Comparison of ENCODE assay signal across 21 cellular contexts in the genomic region with DNA sequence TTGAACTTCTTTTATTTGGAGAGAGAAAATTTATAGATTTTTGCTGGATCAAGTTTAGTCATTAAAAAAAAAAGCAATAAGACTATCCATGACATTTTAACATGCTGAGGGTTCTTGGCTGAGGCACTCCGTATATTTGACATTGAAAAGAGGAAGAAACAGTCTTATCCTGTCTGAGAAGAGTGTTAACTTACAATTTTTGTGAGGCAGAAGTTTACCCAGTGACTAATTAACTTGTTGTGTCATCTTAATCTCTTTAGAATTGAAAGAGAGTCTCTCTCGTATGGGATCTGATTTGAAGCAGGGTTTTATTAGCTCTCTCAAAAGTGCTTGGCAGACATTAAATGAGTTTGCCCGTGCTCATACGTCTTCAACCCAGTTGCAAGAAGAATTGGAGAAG.
"Had no signal": no experiment of that assay in that cellular context is flagged by ENCODE, and none has a peak within 500 bp of the region (broad histone marks: within the 10 kb centered on the region; RNA-seq: fewer than 3 reads in every experiment).

No MANE protein-coding gene starts in this region.

- ATAC-seq: activated CD4-positive, CD25-positive, alpha-beta regulatory T cell treated with anti-CD3 and anti-CD28 coated beads, Interleukin-2, amount 50 U/mL, for 24 hours; effector memory CD8-positive, alpha-beta T cell; gastroesophageal sphincter; left lobe of liver; naive thymus-derived CD4-positive, alpha-beta T cell had no signal

- DNase-seq: activated CD4-positive, alpha-beta T cell treated with anti-CD3 and anti-CD28 coated beads, Interleukin-2, amount 50 U/mL, for 48 hours; activated CD8-positive, alpha-beta memory T cell treated with anti-CD3 and anti-CD28 coated beads, Interleukin-2, amount 50 U/mL, for 4 hours; activated gamma-delta T cell treated with Interleukin-2 at 50 U/mL for 16 hours; activated naive CD8-positive, alpha-beta T cell treated with anti-CD3 and anti-CD28 coated beads, Interleukin-2, amount 10 ng/mL, durations not matched to agents 7 days and 5 days; cerebellar nuclear complex; effector memory CD8-positive, alpha-beta T cell; erythroblast; islet precursor cell; mammary epithelial cell; retina; stimulated activated CD4-positive, alpha-beta T cell treated with anti-CD3 and anti-CD28 coated beads, Interleukin-12 subunit alpha, Interleukin-12 subunit beta, amount 100 ng/mL, for 4 hours; stimulated activated CD4-positive, alpha-beta T cell treated with anti-CD3 and anti-CD28 coated beads, Interleukin-2, amount 100 ng/mL, for 24 hours; stomach; testis; upper lobe of left lung had no signal

- H3K27ac ChIP-seq: gastroesophageal sphincter, stomach, testis, upper lobe of left lung had no signal

- H3K27me3 ChIP-seq: gastroesophageal sphincter, stomach, testis, upper lobe of left lung had no signal

- H3K27ac Mint-ChIP-seq: activated naive CD8-positive, alpha-beta T cell treated with anti-CD3 and anti-CD28 coated beads, Interleukin-2, amount 10 ng/mL, durations not matched to agents 7 days and 5 days; dendritic cell treated with granulocyte-macrophage colony-stimulating factor and Interleukin-4, amounts not matched to agents 40 ng/mL and 50 ng/mL, for 4 days had no signal

- H3K4me1 ChIP-seq: gastroesophageal sphincter had no signal

- H3K4me3 ChIP-seq: gastroesophageal sphincter, stomach, testis, upper lobe of left lung had no signal

- H3K9me3 Mint-ChIP-seq: activated naive CD8-positive, alpha-beta T cell treated with anti-CD3 and anti-CD28 coated beads, Interleukin-2, amount 10 ng/mL, durations not matched to agents 7 days and 5 days; brain; dendritic cell treated with granulocyte-macrophage colony-stimulating factor and Interleukin-4, amounts not matched to agents 40 ng/mL and 50 ng/mL, for 4 days; effector memory CD8-positive, alpha-beta T cell; naive thymus-derived CD4-positive, alpha-beta T cell had no signal

- H3K4me1 Mint-ChIP-seq: activated naive CD8-positive, alpha-beta T cell treated with anti-CD3 and anti-CD28 coated beads, Interleukin-2, amount 10 ng/mL, durations not matched to agents 7 days and 5 days had no signal

- H3K27me3 Mint-ChIP-seq: activated naive CD8-positive, alpha-beta T cell treated with anti-CD3 and anti-CD28 coated beads, Interleukin-2, amount 10 ng/mL, durations not matched to agents 7 days and 5 days; brain; dendritic cell treated with granulocyte-macrophage colony-stimulating factor and Interleukin-4, amounts not matched to agents 40 ng/mL and 50 ng/mL, for 4 days; effector memory CD8-positive, alpha-beta T cell; naive thymus-derived CD4-positive, alpha-beta T cell had no signal

- H3K9me3 ChIP-seq: gastroesophageal sphincter, stomach, testis, upper lobe of left lung had no signal

- H3K4me3 Mint-ChIP-seq: activated naive CD8-positive, alpha-beta T cell treated with anti-CD3 and anti-CD28 coated beads, Interleukin-2, amount 10 ng/mL, durations not matched to agents 7 days and 5 days; brain; dendritic cell treated with granulocyte-macrophage colony-stimulating factor and Interleukin-4, amounts not matched to agents 40 ng/mL and 50 ng/mL, for 4 days; effector memory CD8-positive, alpha-beta T cell; naive thymus-derived CD4-positive, alpha-beta T cell had no signal
